32 cellular contexts compared by ENCODE assay signal in the genomic region with DNA sequence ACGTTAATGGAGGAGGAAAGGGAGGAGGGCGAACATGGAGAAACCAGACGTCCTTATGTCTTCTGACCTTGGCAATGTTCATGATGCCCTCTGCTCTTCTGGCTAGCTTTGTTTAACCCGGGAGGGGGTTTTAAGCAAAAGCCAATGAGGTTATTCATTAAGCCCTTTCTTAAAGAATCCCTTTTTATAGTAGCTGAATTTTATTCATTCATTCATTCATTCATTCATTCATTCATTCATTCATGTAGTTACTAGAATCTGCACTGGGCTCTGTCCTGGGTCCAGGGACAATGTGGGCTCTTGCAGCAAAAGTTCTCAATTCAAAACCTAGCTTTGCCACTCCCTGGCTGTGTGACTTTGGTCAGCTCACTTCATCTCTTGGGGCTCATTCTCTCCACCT. TPM values are rescaled to one million over a fixed set of nuclear protein-coding genes. Genes with fewer than 3 reads are reported as not detected.
"Had no signal": no experiment of that assay in that cellular context is flagged by ENCODE, and none has a peak within 500 bp of the region (broad histone marks: within the 10 kb centered on the region; RNA-seq: fewer than 3 reads in every experiment).

No MANE protein-coding gene starts in this region.

- H3K4me3 Mint-ChIP-seq: stimulated activated effector memory CD8-positive, alpha-beta T cell treated with anti-CD3 and anti-CD28 coated beads, Interleukin-12 subunit alpha, Interleukin-12 subunit beta, amount 100 ng/mL, for 72 hours; stimulated activated memory B cell treated with anti-CD40 and anti-IgM and Interleukin-4, amounts not matched to agents 10 μg/mL and 1 μg/mL and 100 μg/mL, for 72 hours; stimulated activated naive B cell treated with anti-CD40 and anti-IgM and Interleukin-4, amounts not matched to agents 10 μg/mL and 1 μg/mL and 100 μg/mL, for 72 hours; stimulated activated naive CD8-positive, alpha-beta T cell treated with anti-CD3 and anti-CD28 coated beads, Interleukin-15, amount 100 ng/mL, for 72 hours; stimulated activated naive CD8-positive, alpha-beta T cell treated with anti-CD3 and anti-CD28 coated beads, Interleukin-15, Interleukin-2, amounts not matched to agents 100 ng/mL and 50 ng/mL, for 24 hours; type B pancreatic cell had no signal

- H3K4me3 ChIP-seq: stomach, suprapubic skin, testis, thoracic aorta, thyroid gland, tibial artery, tibial nerve, transverse colon, upper lobe of left lung, upper lobe of right lung, uterus, vagina had no signal

- H3K4me1 Mint-ChIP-seq: stimulated activated effector memory CD8-positive, alpha-beta T cell treated with anti-CD3 and anti-CD28 coated beads, Interleukin-12 subunit alpha, Interleukin-12 subunit beta, amount 100 ng/mL, for 72 hours had no signal

- H3K27ac ChIP-seq: stomach, suprapubic skin, testis, thoracic aorta, thyroid gland, tibial artery, tibial nerve, transverse colon, upper lobe of left lung, upper lobe of right lung, uterus, vagina had no signal

- ATAC-seq: stimulated activated effector memory CD8-positive, alpha-beta T cell treated with anti-CD3 and anti-CD28 coated beads, Interleukin-12 subunit alpha, Interleukin-12 subunit beta, amount 100 ng/mL, for 72 hours; stimulated activated memory B cell treated with anti-CD40 and anti-IgM and Interleukin-4, amounts not matched to agents 10 μg/mL and 1 μg/mL and 100 μg/mL, for 72 hours; stimulated activated naive B cell treated with anti-CD40 and anti-IgM and Interleukin-4, amounts not matched to agents 10 μg/mL and 1 μg/mL and 100 μg/mL, for 72 hours; stimulated activated naive CD8-positive, alpha-beta T cell treated with anti-CD3 and anti-CD28 coated beads, Interleukin-15, amount 100 ng/mL, for 72 hours; stimulated activated naive CD8-positive, alpha-beta T cell treated with anti-CD3 and anti-CD28 coated beads, Interleukin-15, Interleukin-2, amounts not matched to agents 100 U/mL and 50 U/mL, for 24 hours; upper lobe of right lung had no signal

- DNase-seq: stimulated activated CD4-positive, alpha-beta T cell treated with anti-CD3 and anti-CD28 coated beads, Interleukin-2, amount 100 ng/mL, for 48 hours; stimulated activated CD4-positive, alpha-beta T cell treated with anti-CD3 and anti-CD28 coated beads, Interleukin-4, amount 100 ng/mL, for 1 hour; stimulated activated CD4-positive, alpha-beta T cell treated with anti-CD3 and anti-CD28 coated beads, Interleukin-4, amount 100 ng/mL, for 24 hours; stimulated activated CD4-positive, alpha-beta T cell treated with anti-CD3 and anti-CD28 coated beads, Interleukin-4, amount 100 ng/mL, for 4 hours; stimulated activated naive B cell treated with anti-CD40 and anti-IgM and Interleukin-4, amounts not matched to agents 10 μg/mL and 1 μg/mL and 100 μg/mL, for 72 hours; stimulated activated naive CD4-positive, alpha-beta T cell; stimulated activated naive CD4-positive, alpha-beta T cell treated with Interleukin-2 at 50 U/mL for 16 hours; stimulated activated naive CD8-positive, alpha-beta T cell treated with anti-CD3 and anti-CD28 coated beads, Interleukin-15, amount 100 ng/mL, for 72 hours; stimulated activated naive CD8-positive, alpha-beta T cell treated with anti-CD3 and anti-CD28 coated beads, Interleukin-15, Interleukin-2, amounts not matched to agents 100 U/mL and 50 U/mL, for 24 hours; stomach; substantia nigra; testis; tibial artery; transverse colon; trophoblast cell; upper lobe of left lung; upper lobe of right lung; uterus had no signal

- H3K9me3 Mint-ChIP-seq: stimulated activated effector memory CD8-positive, alpha-beta T cell treated with anti-CD3 and anti-CD28 coated beads, Interleukin-12 subunit alpha, Interleukin-12 subunit beta, amount 100 ng/mL, for 72 hours; stimulated activated memory B cell treated with anti-CD40 and anti-IgM and Interleukin-4, amounts not matched to agents 10 μg/mL and 1 μg/mL and 100 μg/mL, for 72 hours; stimulated activated naive B cell treated with anti-CD40 and anti-IgM and Interleukin-4, amounts not matched to agents 10 μg/mL and 1 μg/mL and 100 μg/mL, for 72 hours; stimulated activated naive CD8-positive, alpha-beta T cell treated with anti-CD3 and anti-CD28 coated beads, Interleukin-15, amount 100 ng/mL, for 72 hours; stimulated activated naive CD8-positive, alpha-beta T cell treated with anti-CD3 and anti-CD28 coated beads, Interleukin-15, Interleukin-2, amounts not matched to agents 100 ng/mL and 50 ng/mL, for 24 hours; type B pancreatic cell had no signal

- H3K27me3 ChIP-seq: testis had no signal

- H3K36me3 Mint-ChIP-seq: stimulated activated effector memory CD8-positive, alpha-beta T cell treated with anti-CD3 and anti-CD28 coated beads, Interleukin-12 subunit alpha, Interleukin-12 subunit beta, amount 100 ng/mL, for 72 hours; stimulated activated memory B cell treated with anti-CD40 and anti-IgM and Interleukin-4, amounts not matched to agents 10 μg/mL and 1 μg/mL and 100 μg/mL, for 72 hours; stimulated activated naive B cell treated with anti-CD40 and anti-IgM and Interleukin-4, amounts not matched to agents 10 μg/mL and 1 μg/mL and 100 μg/mL, for 72 hours; type B pancreatic cell had no signal

- H3K27ac Mint-ChIP-seq: stimulated activated effector memory CD8-positive, alpha-beta T cell treated with anti-CD3 and anti-CD28 coated beads, Interleukin-12 subunit alpha, Interleukin-12 subunit beta, amount 100 ng/mL, for 72 hours; stimulated activated memory B cell treated with anti-CD40 and anti-IgM and Interleukin-4, amounts not matched to agents 10 μg/mL and 1 μg/mL and 100 μg/mL, for 72 hours; stimulated activated naive B cell treated with anti-CD40 and anti-IgM and Interleukin-4, amounts not matched to agents 10 μg/mL and 1 μg/mL and 100 μg/mL, for 72 hours; stimulated activated naive CD8-positive, alpha-beta T cell treated with anti-CD3 and anti-CD28 coated beads, Interleukin-15, amount 100 ng/mL, for 72 hours; stimulated activated naive CD8-positive, alpha-beta T cell treated with anti-CD3 and anti-CD28 coated beads, Interleukin-15, Interleukin-2, amounts not matched to agents 100 ng/mL and 50 ng/mL, for 24 hours; type B pancreatic cell had no signal

- H3K9me3 ChIP-seq: stomach, suprapubic skin, testis, thoracic aorta, thyroid gland, tibial artery, transverse colon, upper lobe of left lung, upper lobe of right lung, uterus, vagina had no signal

- H3K36me3 ChIP-seq: stomach, suprapubic skin, thoracic aorta, thyroid gland, tibial artery, tibial nerve, transverse colon, upper lobe of left lung, upper lobe of right lung, uterus, vagina had no signal

- FAIRE-seq: urothelium cell line had no signal

RNA-seq across cellular contexts. Expression of a gene that starts 14.0 kb away (rescaled TPM):
- total RNA-seq: subcutaneous adipose tissue, suprapubic skin, thoracic aorta, tibial nerve, transverse colon, upper lobe of left lung, upper lobe of right lung, ureter, urinary bladder, uterus, vagina had no signal
- polyA plus RNA-seq: urinary bladder had no signal

RNA-seq across cellular contexts. Expression of a gene that starts 35.5 kb away (rescaled TPM):
- total RNA-seq: vagina had no signal

RNA-seq across cellular contexts. Expression of a gene that starts 54.0 kb away (rescaled TPM):
- total RNA-seq: temporal lobe, urinary bladder, uterus, vagina had no signal
